15 cellular contexts compared by ENCODE assay signal in genomic region chr5:119454171-119454570, GRCh38.
"Had no signal": no experiment of that assay in that cellular context is flagged by ENCODE, and none has a peak within 500 bp of the region (broad histone marks: within the 10 kb centered on the region; RNA-seq: fewer than 3 reads in every experiment).

No MANE protein-coding gene starts in this region.

- H3K9me3 Mint-ChIP-seq: central memory CD8-positive, alpha-beta T cell; immature natural killer cell; memory B cell had no signal

- DNase-seq: activated CD4-positive, alpha-beta T cell treated with anti-CD3 and anti-CD28 coated beads, Interleukin-2, amount 10 ng/mL, durations not matched to agents 7 days and 5 days; activated CD4-positive, CD25-positive, alpha-beta regulatory T cell; activated naive CD4-positive, alpha-beta T cell treated with anti-CD3 and anti-CD28 coated beads, Interleukin-2, amount 50 U/mL, for 16 hours; activated T-cell treated with anti-CD3 and anti-CD28 coated beads for 4 hours; body of pancreas; cortex of kidney; effector memory CD4-positive, alpha-beta T cell; hippocampal formation; immature natural killer cell; stimulated activated CD4-positive, alpha-beta T cell treated with anti-CD3 and anti-CD28 coated beads, Interleukin-4, amount 100 ng/mL, for 24 hours; T-helper 17 cell had no signal

- H3K27ac ChIP-seq: gastroesophageal sphincter had no signal

- H3K27me3 Mint-ChIP-seq: activated CD4-positive, alpha-beta T cell treated with anti-CD3 and anti-CD28 coated beads, Interleukin-2, amount 10 ng/mL, durations not matched to agents 7 days and 5 days; memory B cell; stimulated activated naive CD8-positive, alpha-beta T cell treated with anti-CD3 and anti-CD28 coated beads, Interleukin-15, Interleukin-2, amounts not matched to agents 100 ng/mL and 50 ng/mL, for 24 hours had no signal

- H3K27ac Mint-ChIP-seq: activated CD4-positive, alpha-beta T cell treated with anti-CD3 and anti-CD28 coated beads, Interleukin-2, amount 10 ng/mL, durations not matched to agents 7 days and 5 days; immature natural killer cell; memory B cell; stimulated activated naive CD8-positive, alpha-beta T cell treated with anti-CD3 and anti-CD28 coated beads, Interleukin-15, Interleukin-2, amounts not matched to agents 100 ng/mL and 50 ng/mL, for 24 hours had no signal

- H3K27me3 ChIP-seq: body of pancreas, gastroesophageal sphincter had no signal

- ATAC-seq: body of pancreas, gastroesophageal sphincter, T-helper 17 cell had no signal
